In the genomic region with DNA sequence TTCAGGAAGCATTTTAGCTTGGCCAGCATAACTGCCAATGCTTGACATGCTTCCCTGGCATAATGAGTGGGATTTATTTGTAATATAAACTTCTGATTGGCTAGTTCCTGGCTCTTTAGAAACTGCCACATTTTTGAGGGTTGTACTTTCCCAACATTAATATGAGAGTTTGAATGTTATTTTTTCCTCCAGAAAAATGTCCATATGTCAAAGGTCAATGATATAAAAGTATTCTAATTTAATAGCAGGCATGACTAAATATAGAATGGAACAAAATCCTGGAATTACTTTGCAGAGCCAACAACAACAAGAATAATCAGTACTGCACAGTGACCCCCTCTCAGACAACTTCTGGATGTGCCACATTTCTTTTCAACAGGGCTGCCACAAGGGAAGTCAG, we compare ENCODE assay signal across 22 cellular contexts.
DNase-seq lines count a peak whose midpoint lies in the region; ATAC-seq and TF ChIP-seq lines count a peak whose summit lies in the region.
"Had no signal": no experiment of that assay in that cellular context is flagged by ENCODE, and none has a peak within 500 bp of the region (broad histone marks: within the 10 kb centered on the region; RNA-seq: fewer than 3 reads in every experiment).

No MANE protein-coding gene starts in this region.

- in situ Hi-C loops in GM23248 (cut with MboI) (no loop called here), astrocyte of the spinal cord (cut with HindIII; ENCODE audit: low sequenced_read_pairs) (no loop called here)

- TF ChIP-seq CTCF in astrocyte of the spinal cord (IDR thresholded peaks at IDR 0.05; ENCODE audit: low read depth, low read length) (no peak), vagina (IDR thresholded peaks at IDR 0.05) (no peak)

- no peak overlapping the region for H3K4me3 ChIP-seq in GM23248
- H3K4me3 ChIP-seq in astrocyte of the spinal cord (ENCODE audit: low read depth, low read length): no peak overlapping the region
- H3K4me3 ChIP-seq in vagina: no peak overlapping the region
- H3K4me3 ChIP-seq in MG63: no peak overlapping the region
- H3K4me3 ChIP-seq: BLaER1, colonic mucosa, pancreas, sigmoid colon, tibial nerve had no signal

- H3F3A ChIP-seq in GM23248 (ENCODE audit: insufficient read depth): no peaks in the 10 kb centered on the region

- no peaks in the 10 kb centered on the region for H4K20me1 ChIP-seq in GM23248 (ENCODE audit: insufficient read depth)
- H4K20me1 ChIP-seq: BLaER1 had no signal

- H3K4me2 ChIP-seq in GM23248 (ENCODE audit: unreplicated experiment): no peak overlapping the region
- H3K4me2 ChIP-seq: BLaER1 had no signal

- intact Hi-C loops in vagina (cut with DNase I): no loop called here

- ATAC-seq in GM19324 (IDR thresholded peaks at IDR 0.05; ENCODE audit: low FRiP score, unreplicated experiment): no peak
- ATAC-seq: pancreas, Right ventricle myocardium inferior, T-cell had no signal

- H3K27ac ChIP-seq in GM23248 (no peak overlapping the region), vagina (peak overlapping the region; percentile 30)
- H3K27ac ChIP-seq: BLaER1, colonic mucosa, epithelial cell of prostate, pancreas had no signal

- H3K4me1 ChIP-seq in GM23248 (ENCODE audit: insufficient read depth) (peaks cover 8% of the 10 kb centered on the region; the same call in 1 of the 2 replicates), vagina (peaks cover 8% of the 10 kb centered on the region)
- H3K4me1 ChIP-seq: BLaER1, colonic mucosa, pancreas had no signal

- H3K27me3 ChIP-seq in GM23248 (replicated peaks; ENCODE audit: insufficient read depth) (no peaks in the 10 kb centered on the region), vagina (no peaks in the 10 kb centered on the region), MG63 (no peaks in the 10 kb centered on the region)
- H3K27me3 ChIP-seq: BLaER1, colonic mucosa, pancreas, sigmoid colon, tibial nerve had no signal

- H2AFZ ChIP-seq in GM23248: no peak overlapping the region

- no peaks in the 10 kb centered on the region for H3K36me3 ChIP-seq in GM23248 (ENCODE audit: low read depth)
- H3K36me3 ChIP-seq in vagina: no peaks in the 10 kb centered on the region
- H3K36me3 ChIP-seq in MG63: no peaks in the 10 kb centered on the region
- H3K36me3 ChIP-seq: BLaER1, colonic mucosa, pancreas, sigmoid colon, tibial nerve had no signal

- H3K79me2 ChIP-seq in GM23248 (ENCODE audit: insufficient read depth): no peaks in the 10 kb centered on the region

- no peaks in the 10 kb centered on the region for H3K9me2 ChIP-seq in GM23248 (ENCODE audit: insufficient read depth)

- H3K9me3 ChIP-seq in GM23248 (ENCODE audit: low read depth) (no peaks in the 10 kb centered on the region), vagina (no peaks in the 10 kb centered on the region), MG63 (no peaks in the 10 kb centered on the region)
- H3K9me3 ChIP-seq: BLaER1, colonic mucosa, pancreas, sigmoid colon, tibial nerve had no signal

- TF ChIP-seq POLR2A in vagina (IDR thresholded peaks at IDR 0.05): no peak

- H3K9ac ChIP-seq in GM23248: no peak overlapping the region
- H3K9ac ChIP-seq: BLaER1 had no signal

- DNase-seq in GM23248: peak; percentile 10
- peak; percentile 49 for DNase-seq in astrocyte of the spinal cord (ENCODE audit: low read depth, low spot score)
- DNase-seq in hepatic stellate cell (ENCODE audit: low spot score): peak; percentile 55
- DNase-seq in vagina (ENCODE audit: extremely low spot score in 2 of 2): no peak
- no peak for DNase-seq in epidermal melanocyte (ENCODE audit: insufficient read length, low spot score)
- no peak for DNase-seq in MG63
- DNase-seq: activated CD4-positive, alpha-beta T cell treated with anti-CD3 and anti-CD28 coated beads for 1 hour; activated naive CD4-positive, alpha-beta T cell treated with anti-CD3 and anti-CD28 coated beads, Interleukin-2, amount 50 U/mL, for 16 hours; activated T-cell treated with anti-CD3 and anti-CD28 coated beads, Interleukin-2, amount 50 U/mL, for 48 hours; colonic mucosa; NCI-H1694; NCI-H748 treated with DMSO at 0.1 percent for 48 hours; pancreas; sigmoid colon; stimulated activated CD4-positive, alpha-beta T cell treated with anti-CD3 and anti-CD28 coated beads, Interleukin-1b, Interleukin-23, amount 100 ng/mL, for 48 hours; stimulated activated naive CD4-positive, alpha-beta T cell treated with Interleukin-2 at 50 U/mL for 16 hours; T-cell had no signal

Comparison
In these comparisons a context has a peak if more than half of its experiments do, and no peak if none do; other contexts are left out.
1. DNase-seq: peak in GM23248 (single experiment), astrocyte of the spinal cord (single experiment) and hepatic stellate cell (single experiment); none in vagina (0 of 2), epidermal melanocyte (single experiment) and MG63 (single experiment).